In the genomic region with DNA sequence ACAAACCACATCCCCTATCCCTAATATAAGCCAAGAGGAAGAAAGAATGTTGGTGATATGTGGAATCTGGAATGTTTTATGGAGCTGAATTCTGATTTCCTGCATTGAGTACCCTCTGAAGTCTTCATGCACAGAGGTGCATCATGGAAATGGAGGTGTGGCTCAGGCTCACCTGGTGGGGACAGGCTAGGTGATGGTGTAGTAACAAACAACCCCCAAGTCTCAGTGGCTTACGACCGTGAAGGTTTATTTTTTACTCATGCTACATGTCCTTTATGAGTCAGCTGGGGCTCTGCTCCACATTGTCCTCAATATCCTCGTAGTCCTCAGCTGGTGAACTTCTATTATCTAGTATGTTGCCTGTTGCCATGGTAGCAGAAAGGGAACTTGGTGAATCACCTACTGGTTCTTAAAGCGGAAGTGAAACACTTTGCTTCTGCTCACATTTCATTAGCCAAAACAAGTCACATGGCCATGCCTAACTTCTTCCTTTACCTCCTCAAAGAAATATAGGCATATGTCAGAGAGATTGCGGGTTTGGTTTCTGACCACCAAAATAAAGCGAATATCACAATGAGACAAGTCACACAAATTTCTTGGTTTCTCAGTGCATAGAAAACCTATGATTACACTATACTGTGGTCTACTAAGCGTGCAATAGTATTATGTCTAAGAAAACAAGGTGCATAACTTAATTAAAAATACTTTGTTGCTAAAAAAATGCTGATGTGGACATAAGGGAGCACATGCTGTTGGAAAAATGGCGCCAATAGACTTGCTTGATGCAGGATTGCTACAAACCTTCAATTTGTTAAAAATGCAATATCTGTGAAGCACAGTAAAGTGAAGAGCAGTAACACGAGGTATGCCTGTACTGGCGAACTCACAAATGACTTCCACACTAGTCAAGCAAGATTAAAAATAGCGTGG, we compare ENCODE assay signal across 8 cellular contexts. TPM values are rescaled to one million over a fixed set of nuclear protein-coding genes. Genes with fewer than 3 reads are reported as not detected.
DNase-seq lines count a peak whose midpoint lies in the region; ATAC-seq and TF ChIP-seq lines count a peak whose summit lies in the region.

TSS of gene PMFBP1 (minus strand) at position 51 of the 930 bp plus-strand sequence. CDS start 947 bp downstream, outside the sequence.

- peaks cover 0 to 16% (median 3%) of the 10 kb centered on the region in 5 experiments for H3K9me3 Mint-ChIP-seq in brain

- peaks cover 19% of the 10 kb centered on the region for H3K4me1 Mint-ChIP-seq in brain

- ATAC-seq in GM18508 (IDR thresholded peaks at IDR 0.05; ENCODE audit: insufficient read depth, unreplicated experiment) (peak; percentile 98), HG02852 (IDR thresholded peaks at IDR 0.05; ENCODE audit: unreplicated experiment) (peak; percentile 99)

- no peak within 1 kb of the TSS for H3K4me3 Mint-ChIP-seq in brain

- no peaks in the 10 kb centered on the region for H3K27me3 Mint-ChIP-seq in brain

- TF ChIP-seq CTCF in brain (conservative IDR thresholded peaks at IDR 0.05): no peak

- no peaks in the 10 kb centered on the region for H3K36me3 Mint-ChIP-seq in brain

- DNase-seq in AG20443 (ENCODE audit: low spot score) (peak; percentile 41), NCI-H226 (peak; percentile 71), lung microvascular endothelial cell (ENCODE audit: low read depth in 2 of 2) (peak; percentile 70 to 95), NCI-H1105 (lab: John Stamatoyannopoulos, UW) (no peak)
- no peak for DNase-seq in NK-92 treated with Interleukin-12 subunit alpha and Interleukin-12 subunit beta, amount 100 ng/mL, for 24 hours (lab: John Stamatoyannopoulos, UW)

- H3K27ac Mint-ChIP-seq in brain: peak within 1 kb of the TSS in 3 of 5 experiments; percentile 11 to 86 (median 64)

RNA-seq across cellular contexts. Expression of gene PMFBP1, which starts in this region (rescaled TPM):
- 0.41 TPM for polyA plus RNA-seq in brain (ENCODE audit: insufficient read depth, low read depth, low replicate concordance)
- under 0.01 TPM in 2 replicates for total RNA-seq in lung microvascular endothelial cell

Comparison
In these comparisons a context has a peak if more than half of its experiments do, and no peak if none do; other contexts are left out.
1. Peak in DNase-seq in lung microvascular endothelial cell; RNA of the gene not detected or under 1 TPM.
2. DNase-seq: peak in AG20443 (single experiment) and NCI-H226 (single experiment); none in NK-92 treated with Interleukin-12 subunit alpha and Interleukin-12 subunit beta, amount 100 ng/mL, for 24 hours (single experiment) and NCI-H1105 (single experiment).